In the genomic region with DNA sequence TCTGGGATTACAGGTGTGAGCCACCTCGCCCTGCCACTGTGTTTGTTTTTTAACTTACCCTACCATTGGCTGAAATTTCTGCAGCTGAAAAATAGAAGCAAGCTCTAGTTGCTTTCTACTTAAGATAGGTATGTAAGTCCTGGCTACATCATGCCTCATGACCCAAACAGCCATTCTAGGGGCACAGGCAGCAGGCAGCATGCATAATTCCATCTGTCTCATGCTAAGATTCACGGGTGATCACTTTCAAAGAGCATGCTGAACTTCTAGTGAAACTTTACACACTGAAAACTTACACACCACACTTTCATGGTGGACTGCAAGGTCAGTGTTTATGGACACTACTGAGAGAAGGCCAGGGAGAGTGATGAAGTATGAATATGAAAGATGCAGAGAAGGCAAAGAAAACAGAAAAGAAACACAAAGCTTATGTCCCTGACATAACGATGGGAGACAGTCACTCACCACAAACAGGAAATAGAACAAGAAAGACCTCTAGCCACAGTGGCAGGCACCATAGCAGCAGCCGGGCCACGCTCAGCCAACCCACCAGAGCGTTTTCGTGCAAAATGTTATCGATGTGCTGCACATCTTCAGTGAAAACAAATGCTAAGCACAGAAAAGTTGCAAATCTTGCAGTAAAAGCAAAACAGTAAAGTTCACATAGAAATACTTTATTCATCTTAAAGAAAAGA, we compare ENCODE assay signal across 9 cellular contexts.
DNase-seq lines count a peak whose midpoint lies in the region; ATAC-seq and TF ChIP-seq lines count a peak whose summit lies in the region.
"Had no signal": no experiment of that assay in that cellular context is flagged by ENCODE, and none has a peak within 500 bp of the region (broad histone marks: within the 10 kb centered on the region; RNA-seq: fewer than 3 reads in every experiment).

No MANE protein-coding gene starts in this region.

- H3K9me3 Mint-ChIP-seq in activated T-helper 2 cell treated with anti-CD3 and anti-CD28 coated beads, Interferon-gamma antibody, Interleukin-2, Interleukin-4, amounts not matched to agents 10 μg/mL and 5 μg/mL and 100 μg/mL, durations not matched to agents 14 hours and 24 hours and 36 hours: peaks cover 10% of the 10 kb centered on the region
- H3K9me3 Mint-ChIP-seq: activated B cell treated with CpG ODN at 0.5 μM for 24 hours had no signal

- intact Hi-C loops in activated T-helper 2 cell treated with anti-CD3 and anti-CD28 coated beads, Interferon-gamma antibody, Interleukin-2, Interleukin-4, amounts not matched to agents 10 μg/mL and 5 μg/mL and 100 μg/mL, durations not matched to agents 14 hours and 24 hours and 36 hours (cut with micrococcal nuclease): loop anchor here (2.0 kb wide), 1 partner anchor 62 kb away; no protein-coding TSS in a partner anchor
- intact Hi-C loops in right lobe of liver (cut with DNase I): no loop called here

- DNase-seq in NOMO-1 treated with DMSO at 0.1 percent for 48 hours (lab: John Stamatoyannopoulos, UW; ENCODE audit: unreplicated experiment) (peak; percentile 71), right lobe of liver (no peak), NCI-H82 (lab: John Stamatoyannopoulos, UW) (no peak), COLO829 (ENCODE audit: low spot score) (no peak), NCI-H1694 (lab: John Stamatoyannopoulos, UW) (no peak)
- peak; percentile 32 for DNase-seq in activated T-helper 2 cell treated with anti-CD3 and anti-CD28 coated beads, Interferon-gamma antibody, Interleukin-2, Interleukin-4, amounts not matched to agents 10 μg/mL and 5 μg/mL and 100 μg/mL, durations not matched to agents 14 hours and 24 hours and 36 hours (ENCODE audit: low spot score)
- DNase-seq in stimulated activated CD8-positive, alpha-beta memory T cell treated with anti-CD3 and anti-CD28 coated beads, Interleukin-4, amount 100 ng/mL, for 48 hours: peak; percentile 46
- DNase-seq: activated B cell treated with CpG ODN at 0.5 μM for 24 hours had no signal

- peaks cover 35% of the 10 kb centered on the region for H3K4me1 Mint-ChIP-seq in activated T-helper 2 cell treated with anti-CD3 and anti-CD28 coated beads, Interferon-gamma antibody, Interleukin-2, Interleukin-4, amounts not matched to agents 10 μg/mL and 5 μg/mL and 100 μg/mL, durations not matched to agents 14 hours and 24 hours and 36 hours (ENCODE audit: low read depth)

- no peaks in the 10 kb centered on the region for H3K27me3 ChIP-seq in right lobe of liver

- no peaks in the 10 kb centered on the region for H3K4me1 ChIP-seq in right lobe of liver

- H3K9me3 ChIP-seq in right lobe of liver: peaks cover 0 to 1% (median 0%) of the 10 kb centered on the region in 4 donors

- peaks cover 2% of the 10 kb centered on the region for H3K27me3 Mint-ChIP-seq in activated T-helper 2 cell treated with anti-CD3 and anti-CD28 coated beads, Interferon-gamma antibody, Interleukin-2, Interleukin-4, amounts not matched to agents 10 μg/mL and 5 μg/mL and 100 μg/mL, durations not matched to agents 14 hours and 24 hours and 36 hours (ENCODE audit: low read depth)

- TF ChIP-seq CTCF in right lobe of liver (IDR thresholded peaks at IDR 0.05): no peak

- H3K36me3 Mint-ChIP-seq in activated T-helper 2 cell treated with anti-CD3 and anti-CD28 coated beads, Interferon-gamma antibody, Interleukin-2, Interleukin-4, amounts not matched to agents 10 μg/mL and 5 μg/mL and 100 μg/mL, durations not matched to agents 14 hours and 24 hours and 36 hours (ENCODE audit: low read depth): no peaks in the 10 kb centered on the region

- H3K27ac Mint-ChIP-seq in activated T-helper 2 cell treated with anti-CD3 and anti-CD28 coated beads, Interferon-gamma antibody, Interleukin-2, Interleukin-4, amounts not matched to agents 10 μg/mL and 5 μg/mL and 100 μg/mL, durations not matched to agents 14 hours and 24 hours and 36 hours: no peak overlapping the region
- H3K27ac Mint-ChIP-seq: activated B cell treated with CpG ODN at 0.5 μM for 24 hours had no signal

- no peak for TF ChIP-seq POLR2A in right lobe of liver (IDR thresholded peaks at IDR 0.05)

- no peak overlapping the region for H3K27ac ChIP-seq in right lobe of liver

- ATAC-seq in GM21390 (IDR thresholded peaks at IDR 0.05; ENCODE audit: unreplicated experiment) (peak; percentile 84), right lobe of liver (no peak)

- H3K36me3 ChIP-seq in right lobe of liver: no peaks in the 10 kb centered on the region

- H3K4me3 ChIP-seq in right lobe of liver: no peak overlapping the region

- H3K4me3 Mint-ChIP-seq in activated T-helper 2 cell treated with anti-CD3 and anti-CD28 coated beads, Interferon-gamma antibody, Interleukin-2, Interleukin-4, amounts not matched to agents 10 μg/mL and 5 μg/mL and 100 μg/mL, durations not matched to agents 14 hours and 24 hours and 36 hours (ENCODE audit: low read depth): peak overlapping the region; percentile 22
- H3K4me3 Mint-ChIP-seq: activated B cell treated with CpG ODN at 0.5 μM for 24 hours had no signal

- WGBS in right lobe of liver (ENCODE audit: insufficient coverage, low coverage, low lambda C conversion rate, missing lambda C conversion rate): 41% methylated on average over 8 of the region's 8 CpGs

Comparison
In these comparisons a context has a peak if more than half of its experiments do, and no peak if none do; other contexts are left out.
1. DNase-seq: peak in NOMO-1 treated with DMSO at 0.1 percent for 48 hours (single experiment), activated T-helper 2 cell treated with anti-CD3 and anti-CD28 coated beads, Interferon-gamma antibody, Interleukin-2, Interleukin-4, amounts not matched to agents 10 μg/mL and 5 μg/mL and 100 μg/mL, durations not matched to agents 14 hours and 24 hours and 36 hours (single experiment) and stimulated activated CD8-positive, alpha-beta memory T cell treated with anti-CD3 and anti-CD28 coated beads, Interleukin-4, amount 100 ng/mL, for 48 hours (single experiment); none in right lobe of liver (0 of 3), NCI-H82 (single experiment), COLO829 (single experiment) and NCI-H1694 (single experiment).